Comparison of ENCODE assay signal across 10 cellular contexts in genomic region chr12:26632746-26633145, GRCh38.
"Had no signal": no experiment of that assay in that cellular context is flagged by ENCODE, and none has a peak within 500 bp of the region (broad histone marks: within the 10 kb centered on the region; RNA-seq: fewer than 3 reads in every experiment).

No MANE protein-coding gene starts in this region.

- H3K27me3 ChIP-seq: cardiac muscle cell, pancreas, transverse colon had no signal

- H3K4me3 Mint-ChIP-seq: activated naive CD4-positive, alpha-beta T cell treated with anti-CD3 and anti-CD28 coated beads, Interleukin-2, amount 10 ng/mL, durations not matched to agents 7 days and 5 days; stimulated activated naive B cell treated with anti-CD40 and anti-IgM and Interleukin-4, amounts not matched to agents 10 μg/mL and 1 μg/mL and 100 μg/mL, for 72 hours had no signal

- H3K27ac ChIP-seq: cardiac muscle cell, pancreas had no signal

- DNase-seq: activated CD4-positive, alpha-beta T cell treated with anti-CD3 and anti-CD28 coated beads for 1 hour; activated CD4-positive, alpha-beta T cell treated with anti-CD3 and anti-CD28 coated beads, Interleukin-2, amount 50 U/mL, for 4 hours; activated naive CD4-positive, alpha-beta T cell treated with anti-CD3 and anti-CD28 coated beads, Interleukin-2, amount 10 ng/mL, durations not matched to agents 7 days and 5 days; glutamatergic neuron; pancreas; stimulated activated CD4-positive, alpha-beta T cell treated with anti-CD3 and anti-CD28 coated beads, Interleukin-4, amount 100 ng/mL, for 1 hour; stimulated activated naive B cell treated with anti-CD40 and anti-IgM and Interleukin-4, amounts not matched to agents 10 μg/mL and 1 μg/mL and 100 μg/mL, for 72 hours; T-helper 1 cell; transverse colon had no signal

- H3K27ac Mint-ChIP-seq: activated naive CD4-positive, alpha-beta T cell treated with anti-CD3 and anti-CD28 coated beads, Interleukin-2, amount 10 ng/mL, durations not matched to agents 7 days and 5 days; stimulated activated naive B cell treated with anti-CD40 and anti-IgM and Interleukin-4, amounts not matched to agents 10 μg/mL and 1 μg/mL and 100 μg/mL, for 72 hours had no signal

- H3K4me3 ChIP-seq: cardiac muscle cell, pancreas, transverse colon had no signal

- FAIRE-seq: pancreas had no signal

- H3K36me3 ChIP-seq: cardiac muscle cell, pancreas, transverse colon had no signal

- H3K27me3 Mint-ChIP-seq: activated naive CD4-positive, alpha-beta T cell treated with anti-CD3 and anti-CD28 coated beads, Interleukin-2, amount 10 ng/mL, durations not matched to agents 7 days and 5 days; stimulated activated naive B cell treated with anti-CD40 and anti-IgM and Interleukin-4, amounts not matched to agents 10 μg/mL and 1 μg/mL and 100 μg/mL, for 72 hours had no signal

- H3K4me1 Mint-ChIP-seq: activated naive CD4-positive, alpha-beta T cell treated with anti-CD3 and anti-CD28 coated beads, Interleukin-2, amount 10 ng/mL, durations not matched to agents 7 days and 5 days; stimulated activated naive B cell treated with anti-CD40 and anti-IgM and Interleukin-4, amounts not matched to agents 10 μg/mL and 1 μg/mL and 100 μg/mL, for 72 hours had no signal

- H3K9me3 ChIP-seq: pancreas, transverse colon had no signal

- H3K9me3 Mint-ChIP-seq: activated naive CD4-positive, alpha-beta T cell treated with anti-CD3 and anti-CD28 coated beads, Interleukin-2, amount 10 ng/mL, durations not matched to agents 7 days and 5 days; stimulated activated naive B cell treated with anti-CD40 and anti-IgM and Interleukin-4, amounts not matched to agents 10 μg/mL and 1 μg/mL and 100 μg/mL, for 72 hours had no signal
